Comparison of ENCODE assay signal across 1 cellular context in the genomic region with DNA sequence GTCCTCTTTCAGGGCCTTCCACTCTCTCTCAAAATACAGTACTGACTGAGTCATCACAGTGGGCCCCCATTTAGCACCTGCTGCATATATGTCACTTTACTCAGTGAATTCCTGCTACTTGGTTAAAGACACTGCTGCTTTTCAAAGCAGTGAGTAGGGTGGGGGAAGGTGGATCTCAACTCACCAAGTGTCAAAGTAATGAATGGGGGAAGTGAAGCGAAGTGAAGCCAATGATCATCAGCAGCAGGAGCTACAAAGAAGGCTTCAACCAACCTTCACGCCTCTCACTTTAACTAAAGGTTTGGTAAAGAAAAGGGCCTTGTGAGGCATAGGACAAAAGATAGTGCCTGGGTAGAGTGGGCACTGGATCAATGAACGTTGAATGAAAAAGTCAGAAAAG.
TF ChIP-seq lines count a peak whose summit lies in the region.

No MANE protein-coding gene starts in this region.

TF ChIP-seq in H1, 55 proteins besides CTCF, POLR2A, EP300 and RAD21 (continued from another document):
- no peak for TF ChIP-seq CEBPB (IDR thresholded peaks at IDR 0.05; ENCODE audit: low read depth, low read length)
- TF ChIP-seq, protein P1, sequence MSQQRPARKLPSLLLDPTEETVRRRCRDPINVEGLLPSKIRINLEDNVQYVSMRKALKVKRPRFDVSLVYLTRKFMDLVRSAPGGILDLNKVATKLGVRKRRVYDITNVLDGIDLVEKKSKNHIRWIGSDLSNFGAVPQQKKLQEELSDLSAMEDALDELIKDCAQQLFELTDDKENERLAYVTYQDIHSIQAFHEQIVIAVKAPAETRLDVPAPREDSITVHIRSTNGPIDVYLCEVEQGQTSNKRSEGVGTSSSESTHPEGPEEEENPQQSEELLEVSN (IDR thresholded peaks at IDR 0.05), result no peak
- TF ChIP-seq RNF2 (IDR thresholded peaks at IDR 0.05; ENCODE audit: borderline replicate concordance, low read depth, low read length, missing control alignments, poor library complexity, severe bottlenecking), result no peak
- TF ChIP-seq CHD1 (IDR thresholded peaks at IDR 0.05; ENCODE audit: low read depth, low read length), result no peak
- TF ChIP-seq HDAC6 (IDR thresholded peaks at IDR 0.05; ENCODE audit: low read depth, low read length), result no peak
- TF ChIP-seq NRF1 (IDR thresholded peaks at IDR 0.05; ENCODE audit: low read depth, low read length), result no peak
- TF ChIP-seq KDM5A (IDR thresholded peaks at IDR 0.05; ENCODE audit: low read length), result no peak
- TF ChIP-seq KDM1A (IDR thresholded peaks at IDR 0.05; ENCODE audit: borderline replicate concordance, low read length), result no peak
- no peak for TF ChIP-seq KDM4A (IDR thresholded peaks at IDR 0.05; ENCODE audit: low read depth, low read length, severe bottlenecking)
- TF ChIP-seq SIN3A (conservative IDR thresholded peaks at IDR 0.05 in 1 of 2, IDR thresholded peaks at IDR 0.05 in 1 of 2; ENCODE audit: low read depth in 1 of 2, low read length in 2 of 2), result no peak
- TF ChIP-seq PHF8 (conservative IDR thresholded peaks at IDR 0.05; ENCODE audit: low read depth, low read length), result no peak
- no peak for TF ChIP-seq RBBP5 (IDR thresholded peaks at IDR 0.05; ENCODE audit: borderline replicate concordance, low read depth, low read length)
- TF ChIP-seq TAF7 (optimal IDR thresholded peaks at IDR 0.05; ENCODE audit: borderline replicate concordance, low read depth, low read length), result no peak
- TF ChIP-seq GTF2F1 (IDR thresholded peaks at IDR 0.05; ENCODE audit: borderline replicate concordance, low read depth, low read length), result no peak
- no peak for TF ChIP-seq SIRT6 (IDR thresholded peaks at IDR 0.05; ENCODE audit: low read length)
